Comparison of ENCODE assay signal across 14 cellular contexts in genomic region chr7:131538791-131539179, GRCh38. TPM values are rescaled to one million over a fixed set of nuclear protein-coding genes. Genes with fewer than 3 reads are reported as not detected.
DNase-seq lines count a peak whose midpoint lies in the region; ATAC-seq and TF ChIP-seq lines count a peak whose summit lies in the region.
"Had no signal": no experiment of that assay in that cellular context is flagged by ENCODE, and none has a peak within 500 bp of the region (broad histone marks: within the 10 kb centered on the region; RNA-seq: fewer than 3 reads in every experiment).

No MANE protein-coding gene starts in this region.

- intact Hi-C loops in vagina (cut with DNase I), result no loop called here

- DNase-seq in DMS 273 (lab: John Stamatoyannopoulos, UW; ENCODE audit: unreplicated experiment) (peak; percentile 57), DMS 273 treated with DMSO at 0.1 percent for 48 hours (lab: John Stamatoyannopoulos, UW) (no peak), cerebellum (ENCODE audit: low spot score) (peak; percentile 42), medulla oblongata (ENCODE audit: extremely low spot score) (peak; percentile 41), vagina (ENCODE audit: extremely low spot score in 2 of 2) (no peak), DMS53 treated with DMSO at 0.1 percent for 48 hours (lab: John Stamatoyannopoulos, UW; ENCODE audit: unreplicated experiment) (no peak)
- DNase-seq: activated naive CD4-positive, alpha-beta T cell treated with anti-CD3 and anti-CD28 coated beads, Interleukin-2, amount 50 U/mL, for 16 hours; GDM1; KBM-7; small intestine; stomach had no signal

- no peaks in the 10 kb centered on the region for H3K9me3 ChIP-seq in vagina
- H3K9me3 ChIP-seq: stomach had no signal

- H3K27ac ChIP-seq in vagina, result peak overlapping the region; percentile 17
- H3K27ac ChIP-seq: 22Rv1 had no signal

- no peaks in the 10 kb centered on the region for H3K4me1 ChIP-seq in vagina

- no peak for ATAC-seq in HG02870 (IDR thresholded peaks at IDR 0.05; ENCODE audit: unreplicated experiment)
- ATAC-seq in GM18868 (IDR thresholded peaks at IDR 0.05; ENCODE audit: unreplicated experiment), result no peak

- no peak for TF ChIP-seq CTCF in vagina (IDR thresholded peaks at IDR 0.05)

- no peak for TF ChIP-seq POLR2A in vagina (IDR thresholded peaks at IDR 0.05)

- H3K4me3 ChIP-seq in vagina, result no peak overlapping the region
- H3K4me3 ChIP-seq: stomach had no signal

- H3K36me3 ChIP-seq in vagina, result no peaks in the 10 kb centered on the region
- H3K36me3 ChIP-seq: stomach had no signal

- H3K27me3 ChIP-seq in vagina, result no peaks in the 10 kb centered on the region
- H3K27me3 ChIP-seq: stomach had no signal

RNA-seq across cellular contexts. Expression of gene PODXL, which starts 17.6 kb away (rescaled TPM):
- total RNA-seq in cerebellum, result 17.1 TPM
- total RNA-seq in vagina, result 26.0 TPM

Comparison
In these comparisons a context has a peak if more than half of its experiments do, and no peak if none do; other contexts are left out.
1. DNase-seq: peak in DMS 273 (single experiment), cerebellum (single experiment) and medulla oblongata (single experiment); none in DMS 273 treated with DMSO at 0.1 percent for 48 hours (single experiment), vagina (0 of 2) and DMS53 treated with DMSO at 0.1 percent for 48 hours (single experiment).